Comparison of ENCODE assay signal across 8 cellular contexts in genomic region chr1:40387487-40388306, GRCh38. TPM values are rescaled to one million over a fixed set of nuclear protein-coding genes. Genes with fewer than 3 reads are reported as not detected.
DNase-seq lines count a peak whose midpoint lies in the region; ATAC-seq and TF ChIP-seq lines count a peak whose summit lies in the region.
"Not testable (repeated sequence)": the region's sequence is repeated elsewhere in the genome, so short reads cannot be mapped to it uniquely, and the experiment has no call there.

No MANE protein-coding gene starts in this region.

- TF ChIP-seq CTCF in ascending aorta (IDR thresholded peaks at IDR 0.05); esophagus muscularis mucosa (IDR thresholded peaks at IDR 0.05); lower lobe of right lung (IDR thresholded peaks at IDR 0.05); prostate gland (IDR thresholded peaks at IDR 0.05): not testable (repeated sequence)

- H3K27ac ChIP-seq in CD4-positive, CD25-positive, alpha-beta regulatory T cell (ENCODE audit: insufficient read depth, low read length, poor library complexity, severe bottlenecking): peak overlapping the region; percentile 99
- H3K27ac ChIP-seq in ascending aorta (peak overlapping the region; percentile 67 to 73), esophagus muscularis mucosa (replicated peaks in 1 of 4) (peak overlapping the region; percentile 60 to 78 (median 69)), lower lobe of right lung (peak overlapping the region; percentile 91), prostate gland (peak overlapping the region; percentile 26 to 51), temporal lobe (ENCODE audit: low read depth, low read length) (peak overlapping the region; percentile 50)

- peaks cover 30% of the 10 kb centered on the region for H3K36me3 Mint-ChIP-seq in CD4-positive, CD25-positive, alpha-beta regulatory T cell
- peaks cover 10% of the 10 kb centered on the region for H3K36me3 Mint-ChIP-seq in T-helper 17 cell (ENCODE audit: low read depth)
- H3K36me3 Mint-ChIP-seq in activated T-cell treated with anti-CD3 and anti-CD28 coated beads, Interleukin-2, amount 50 U/mL, for 4 hours (ENCODE audit: insufficient read depth): peaks cover 31% of the 10 kb centered on the region

- H3K9me3 ChIP-seq in CD4-positive, CD25-positive, alpha-beta regulatory T cell (ENCODE audit: control insufficient read depth in 2 of 2, low read length in 2 of 2); T-helper 17 cell (ENCODE audit: control insufficient read depth, low read length, poor library complexity, severe bottlenecking); ascending aorta; esophagus muscularis mucosa; lower lobe of right lung; prostate gland: not testable (repeated sequence)

- TF ChIP-seq POLR2A in esophagus muscularis mucosa (IDR thresholded peaks at IDR 0.05; ENCODE audit: low read depth); prostate gland (IDR thresholded peaks at IDR 0.05): not testable (repeated sequence)

- H3K4me1 Mint-ChIP-seq in CD4-positive, CD25-positive, alpha-beta regulatory T cell: peaks cover 19 to 92% (median 77%) of the 10 kb centered on the region in 4 donors
- peaks cover 69% of the 10 kb centered on the region for H3K4me1 Mint-ChIP-seq in T-helper 17 cell
- H3K4me1 Mint-ChIP-seq in activated T-cell treated with anti-CD3 and anti-CD28 coated beads, Interleukin-2, amount 50 U/mL, for 4 hours (ENCODE audit: low read depth): peaks cover 94% of the 10 kb centered on the region

- H3K4me1 ChIP-seq in CD4-positive, CD25-positive, alpha-beta regulatory T cell (ENCODE audit: control insufficient read depth, insufficient read depth, low read length, poor library complexity, severe bottlenecking): peaks cover 91% of the 10 kb centered on the region
- H3K4me1 ChIP-seq in ascending aorta: not testable (repeated sequence)
- H3K4me1 ChIP-seq in esophagus muscularis mucosa (peaks cover 32 to 87% (median 61%) of the 10 kb centered on the region in 4 donors), lower lobe of right lung (peaks cover 95% of the 10 kb centered on the region), prostate gland (replicated peaks) (peaks cover 22% of the 10 kb centered on the region)

- TF ChIP-seq EP300 in esophagus muscularis mucosa (IDR thresholded peaks at IDR 0.05): not testable (repeated sequence)

- H3K9me3 Mint-ChIP-seq in CD4-positive, CD25-positive, alpha-beta regulatory T cell; activated T-cell treated with anti-CD3 and anti-CD28 coated beads, Interleukin-2, amount 50 U/mL, for 4 hours: not testable (repeated sequence)

- not testable (repeated sequence) for H3K27me3 Mint-ChIP-seq in CD4-positive, CD25-positive, alpha-beta regulatory T cell; T-helper 17 cell; activated T-cell treated with anti-CD3 and anti-CD28 coated beads, Interleukin-2, amount 50 U/mL, for 4 hours (ENCODE audit: low read depth)

- not testable (repeated sequence) for H3K27me3 ChIP-seq in CD4-positive, CD25-positive, alpha-beta regulatory T cell (ENCODE audit: control insufficient read depth, insufficient read depth, low read length); ascending aorta; esophagus muscularis mucosa; lower lobe of right lung (ENCODE audit: low read depth); prostate gland (replicated peaks; ENCODE audit: insufficient read depth)

- intact Hi-C loops in ascending aorta (cut with DNase I); esophagus muscularis mucosa (cut with DNase I); lower lobe of right lung (cut with DNase I); prostate gland (cut with DNase I): not testable (repeated sequence)

- ATAC-seq in CD4-positive, CD25-positive, alpha-beta regulatory T cell (ENCODE audit: low read depth in 2 of 2); T-helper 17 cell; activated T-cell treated with anti-CD3 and anti-CD28 coated beads, Interleukin-2, amount 50 U/mL, for 4 hours; lower lobe of right lung: not testable (repeated sequence)

- H3K36me3 ChIP-seq in CD4-positive, CD25-positive, alpha-beta regulatory T cell (ENCODE audit: control insufficient read depth, insufficient read depth, low read length): peaks cover 13% of the 10 kb centered on the region
- not testable (repeated sequence) for H3K36me3 ChIP-seq in ascending aorta, esophagus muscularis mucosa, lower lobe of right lung, prostate gland

- peak overlapping the region; percentile 98 to 100 (median 99) for H3K27ac Mint-ChIP-seq in CD4-positive, CD25-positive, alpha-beta regulatory T cell
- peak overlapping the region; percentile 99 for H3K27ac Mint-ChIP-seq in T-helper 17 cell

- DNase-seq in CD4-positive, CD25-positive, alpha-beta regulatory T cell; T-helper 17 cell; activated T-cell treated with anti-CD3 and anti-CD28 coated beads, Interleukin-2, amount 50 U/mL, for 4 hours; ascending aorta (ENCODE audit: low spot score in 2 of 2); esophagus muscularis mucosa (ENCODE audit: extremely low spot score); lower lobe of right lung; prostate gland (ENCODE audit: low spot score): not testable (repeated sequence)

- 86% methylated on average over 10 of the region's 37 CpGs for WGBS in esophagus muscularis mucosa
- 95% methylated on average over 33 of the region's 37 CpGs for WGBS in prostate gland

- peak overlapping the region; percentile 95 for H3K4me3 ChIP-seq in CD4-positive, CD25-positive, alpha-beta regulatory T cell (ENCODE audit: low read depth, low read length)
- not testable (repeated sequence) for H3K4me3 ChIP-seq in ascending aorta, esophagus muscularis mucosa, prostate gland
- peak overlapping the region; percentile 1 for H3K4me3 ChIP-seq in lower lobe of right lung

- peak overlapping the region; percentile 97 to 100 (median 98) for H3K4me3 Mint-ChIP-seq in CD4-positive, CD25-positive, alpha-beta regulatory T cell
- H3K4me3 Mint-ChIP-seq in T-helper 17 cell: peak overlapping the region; percentile 90
- peak overlapping the region; percentile 82 for H3K4me3 Mint-ChIP-seq in activated T-cell treated with anti-CD3 and anti-CD28 coated beads, Interleukin-2, amount 50 U/mL, for 4 hours

RNA-seq across cellular contexts. Expression of gene SMAP2, which starts 14.2 kb away (rescaled TPM):
- total RNA-seq in CD4-positive, CD25-positive, alpha-beta regulatory T cell: 341 TPM
- polyA plus RNA-seq in CD4-positive, CD25-positive, alpha-beta regulatory T cell: 100 to 1,000 TPM; 297 to 472 (median 407) TPM
- total RNA-seq in T-helper 17 cell (100 to 1,000 TPM; 155 to 169 TPM), ascending aorta (33.5 TPM), esophagus muscularis mucosa (10 to 100 TPM; 20.7 to 39.3 (median 29.2) TPM), lower lobe of right lung (72.8 TPM), prostate gland (10 to 100 TPM; 22.0 to 39.6 TPM), temporal lobe (27.3 TPM)
- 100 to 1,000 TPM; 128 to 153 (median 142) TPM for total RNA-seq in activated T-cell treated with anti-CD3 and anti-CD28 coated beads, Interleukin-2, amount 50 U/mL, for 4 hours

Comparison
In these comparisons a context has a peak if more than half of its experiments do, and no peak if none do; other contexts are left out.
1. H3K27ac ChIP-seq: peak in every context shown above with its lines; median percentile 99 in CD4-positive, CD25-positive, alpha-beta regulatory T cell; 91 in lower lobe of right lung; 70 in ascending aorta; 69 in esophagus muscularis mucosa; 50 in temporal lobe; 38 in prostate gland.